Comparison of ENCODE assay signal across 10 cellular contexts in genomic region chr3:52742418-52743041, GRCh38. TPM values are rescaled to one million over a fixed set of nuclear protein-coding genes. Genes with fewer than 3 reads are reported as not detected.
DNase-seq lines count a peak whose midpoint lies in the region; ATAC-seq and TF ChIP-seq lines count a peak whose summit lies in the region.
"Had no signal": no experiment of that assay in that cellular context is flagged by ENCODE, and none has a peak within 500 bp of the region (broad histone marks: within the 10 kb centered on the region; RNA-seq: fewer than 3 reads in every experiment).

No MANE protein-coding gene starts in this region.

- peaks cover 40 to 100% (median 100%) of the 10 kb centered on the region in 4 donors for H3K36me3 ChIP-seq in stomach

- no peaks in the 10 kb centered on the region for H3K27me3 Mint-ChIP-seq in glutamatergic neuron (ENCODE audit: unreplicated experiment)

- DNase-seq in AG10803 (ENCODE audit: low read depth), result peak; percentile 38
- DNase-seq in GM19238 (ENCODE audit: insufficient read length, low spot score), result peak; percentile 12
- peak; percentile 35 for DNase-seq in SW480 (ENCODE audit: low spot score)
- DNase-seq in glutamatergic neuron, result no peak
- DNase-seq in stomach, result no peak
- no peak for DNase-seq in H4 (ENCODE audit: low spot score)

- no peak overlapping the region for H3K4me3 ChIP-seq in AG10803 (ENCODE audit: low read length)
- H3K4me3 ChIP-seq in stomach, result no peak overlapping the region

- TF ChIP-seq POLR2A in stomach (IDR thresholded peaks at IDR 0.05), result no peak

- no peaks in the 10 kb centered on the region for H3K4me1 ChIP-seq in stomach

- no peak for TF ChIP-seq EP300 in stomach (IDR thresholded peaks at IDR 0.05)

- H3K36me3 Mint-ChIP-seq in glutamatergic neuron (ENCODE audit: unreplicated experiment), result no peaks in the 10 kb centered on the region

- WGBS in stomach, 5 donors, result 45 to 85% (median 65%) methylated on average over 3 of the region's 3 CpGs

- H3K27ac Mint-ChIP-seq in glutamatergic neuron (ENCODE audit: unreplicated experiment), result no peak overlapping the region

- H3K9me3 Mint-ChIP-seq in glutamatergic neuron (ENCODE audit: unreplicated experiment), result no peaks in the 10 kb centered on the region

- H3K27me3 ChIP-seq in stomach, result no peaks in the 10 kb centered on the region

- intact Hi-C loops in stomach (cut with DNase I; ENCODE audit: low total_unique reads), result loop anchor here (10.0 kb wide), 1 partner anchor 332 kb away; no protein-coding TSS in a partner anchor

- no peak overlapping the region for H3K4me3 Mint-ChIP-seq in glutamatergic neuron (ENCODE audit: unreplicated experiment)

- no peaks in the 10 kb centered on the region for H3K4me1 Mint-ChIP-seq in glutamatergic neuron (ENCODE audit: low read depth, unreplicated experiment)

- no peak for ATAC-seq in HG03025 (IDR thresholded peaks at IDR 0.05; ENCODE audit: low FRiP score, unreplicated experiment)
- no peak for ATAC-seq in GM21390 (IDR thresholded peaks at IDR 0.05; ENCODE audit: unreplicated experiment)

- H3K27ac ChIP-seq in stomach, result peak overlapping the region in 4 of 5 donors; percentile 19 to 43 (median 29)

- H3K9me3 ChIP-seq in stomach, result no peaks in the 10 kb centered on the region

- TF ChIP-seq CTCF in AG10803 (conservative IDR thresholded peaks at IDR 0.05; ENCODE audit: low read length) (peak; percentile 73), glutamatergic neuron (IDR thresholded peaks at IDR 0.05; ENCODE audit: partially characterized antibody, unreplicated experiment) (peak; percentile 47), stomach (IDR thresholded peaks at IDR 0.05) (peak in 3 of 7 experiments; percentile 6 to 60 (median 54))

RNA-seq across cellular contexts. Expression of gene NEK4, which starts 28.2 kb away (rescaled TPM):
- total RNA-seq in glutamatergic neuron (ENCODE audit: unreplicated experiment) (28.5 TPM), stomach (10 to 100 TPM in 4 of 5 donors, 1 to 10 TPM in 1; 7.1 to 30.7 (median 24.2) TPM)
- 1 to 10 TPM; 4.3 to 8.2 (median 6.3) TPM for polyA plus RNA-seq in stomach
- total RNA-seq in H4 (2014; rRNA removed; shearing (Covaris generic)), result 9.0 and 10.9 TPM in 2 replicates

RNA-seq across cellular contexts. Expression of gene ITIH1, which starts 34.9 kb away (rescaled TPM):
- total RNA-seq in glutamatergic neuron (ENCODE audit: unreplicated experiment) (not detected), stomach (not detected)
- 1 to 10 TPM in 1 of 3 donors, not detected in 2; 1.9 TPM for polyA plus RNA-seq in stomach
- not detected in 2 replicates for total RNA-seq in H4 (2014; rRNA removed; shearing (Covaris generic))
- total RNA-seq: frontal cortex, urinary bladder had no signal

RNA-seq across cellular contexts. Expression of gene SPCS1, which starts 36.6 kb away (rescaled TPM):
- 62.4 TPM for total RNA-seq in glutamatergic neuron (ENCODE audit: unreplicated experiment)
- total RNA-seq in stomach, result 100 to 1,000 TPM in 1 of 5 donors, 10 to 100 TPM in 2, 1 to 10 TPM in 1, under 1 TPM in 1; 0.58 to 332 (median 57.5) TPM
- 100 to 1,000 TPM; 108 to 148 (median 118) TPM for polyA plus RNA-seq in stomach
- total RNA-seq in H4 (2014; rRNA removed; shearing (Covaris generic)), result 153 and 208 TPM in 2 replicates

RNA-seq across cellular contexts. Expression of gene GLT8D1, which starts 36.9 kb away (rescaled TPM):
- total RNA-seq in glutamatergic neuron (ENCODE audit: unreplicated experiment) (46.4 TPM), stomach (10 to 100 TPM in 4 of 5 donors, 1 to 10 TPM in 1; 9.4 to 81.9 (median 23.5) TPM)
- polyA plus RNA-seq in stomach, result 10 to 100 TPM; 19.9 to 29.8 (median 24.7) TPM
- total RNA-seq in H4 (2014; rRNA removed; shearing (Covaris generic)), result 67.5 and 82.7 TPM in 2 replicates

RNA-seq across cellular contexts. Expression of gene ITIH3, which starts 52.1 kb away (rescaled TPM):
- total RNA-seq in glutamatergic neuron (ENCODE audit: unreplicated experiment) (not detected), stomach (100 to 1,000 TPM in 1 of 5 donors, 1 to 10 TPM in 3, not detected in 1; 1.1 to 210 (median 6.4) TPM)
- polyA plus RNA-seq in stomach, result 10 to 100 TPM in 1 of 3 donors, under 1 TPM in 1, not detected in 1; 0.19 to 14.4 TPM
- total RNA-seq in H4 (2014; rRNA removed; shearing (Covaris generic)), result not detected in 2 replicates
- total RNA-seq: frontal cortex had no signal

Comparison
In these comparisons a context has a peak if more than half of its experiments do, and no peak if none do; other contexts are left out.
1. DNase-seq: peak in AG10803 (single experiment), GM19238 (single experiment) and SW480 (single experiment); none in glutamatergic neuron (single experiment), stomach (single experiment) and H4 (single experiment).